In the genomic region with DNA sequence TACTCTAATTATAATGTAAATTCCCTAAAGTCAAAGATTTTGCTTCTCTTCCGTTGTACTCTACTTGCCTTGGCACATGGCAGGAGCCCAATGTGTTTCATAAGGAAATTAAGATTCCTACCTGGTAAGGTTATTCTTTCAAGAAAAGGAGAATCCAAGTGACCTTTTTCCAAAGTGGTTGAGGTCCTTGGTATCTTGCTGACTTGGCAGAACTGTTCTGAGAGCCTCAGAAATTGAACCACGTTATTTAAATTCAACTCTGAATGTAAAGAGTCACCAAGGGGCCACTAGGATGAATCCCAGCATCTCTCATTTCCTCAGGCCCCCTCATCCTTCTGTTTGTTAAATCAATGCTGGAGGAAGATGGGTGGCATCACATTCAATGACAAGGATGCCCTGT, we compare ENCODE assay signal across 33 cellular contexts.
"Had no signal": no experiment of that assay in that cellular context is flagged by ENCODE, and none has a peak within 500 bp of the region (broad histone marks: within the 10 kb centered on the region; RNA-seq: fewer than 3 reads in every experiment).

No MANE protein-coding gene starts in this region.

- ATAC-seq: activated CD4-positive, alpha-beta T cell treated with anti-CD3 and anti-CD28 coated beads for 36 hours; activated CD4-positive, CD25-positive, alpha-beta regulatory T cell treated with anti-CD3 and anti-CD28 coated beads, Interleukin-2, amount 50 U/mL, for 24 hours; activated CD8-positive, alpha-beta memory T cell treated with anti-CD3 and anti-CD28 coated beads, Interleukin-2, amount 10 ng/mL, durations not matched to agents 7 days and 5 days; activated CD8-positive, alpha-beta T cell treated with anti-CD3 and anti-CD28 coated beads, Interleukin-2, amount 10 ng/mL, durations not matched to agents 7 days and 5 days; activated naive CD8-positive, alpha-beta T cell treated with anti-CD3 and anti-CD28 coated beads, Interleukin-2, amount 50 U/mL, for 24 hours; body of pancreas; WTC11 had no signal

- H3K9me3 ChIP-seq: ascending aorta, body of pancreas, breast epithelium had no signal

- H3K4me3 ChIP-seq: ascending aorta, body of pancreas, breast epithelium had no signal

- H3K36me3 ChIP-seq: ascending aorta, brain microvascular endothelial cell, breast epithelium, WERI-Rb-1 had no signal

- DNase-seq: activated CD4-positive, alpha-beta memory T cell treated with anti-CD3 and anti-CD28 coated beads, Interleukin-2, amount 10 ng/mL, durations not matched to agents 7 days and 5 days; activated CD4-positive, alpha-beta T cell treated with anti-CD3 and anti-CD28 coated beads for 1 hour; activated CD4-positive, alpha-beta T cell treated with anti-CD3 and anti-CD28 coated beads for 36 hours; activated CD4-positive, alpha-beta T cell treated with anti-CD3 and anti-CD28 coated beads for 48 hours; activated CD4-positive, alpha-beta T cell treated with anti-CD3 and anti-CD28 coated beads, Interleukin-2, amount 10 ng/mL, durations not matched to agents 7 days and 5 days; activated CD4-positive, alpha-beta T cell treated with anti-CD3 and anti-CD28 coated beads, Interleukin-2, amount 50 U/mL, for 48 hours; activated CD4-positive, CD25-positive, alpha-beta regulatory T cell; activated CD8-positive, alpha-beta memory T cell treated with anti-CD3 and anti-CD28 coated beads for 24 hours; activated CD8-positive, alpha-beta memory T cell treated with anti-CD3 and anti-CD28 coated beads, Interleukin-2, amount 10 ng/mL, durations not matched to agents 7 days and 5 days; activated CD8-positive, alpha-beta memory T cell treated with anti-CD3 and anti-CD28 coated beads, Interleukin-2, amount 50 U/mL, for 48 hours; activated CD8-positive, alpha-beta T cell treated with anti-CD3 and anti-CD28 coated beads, Interleukin-2, amount 10 ng/mL, durations not matched to agents 7 days and 5 days; activated effector memory CD4-positive, alpha-beta T cell treated with Interleukin-2 at 50 U/mL for 16 hours; activated gamma-delta T cell; activated naive CD4-positive, alpha-beta T cell treated with anti-CD3 and anti-CD28 coated beads, Interleukin-2, amount 10 ng/mL, durations not matched to agents 7 days and 5 days; activated naive CD4-positive, alpha-beta T cell treated with Interleukin-2 at 50 U/mL for 16 hours; activated naive CD8-positive, alpha-beta T cell treated with anti-CD3 and anti-CD28 coated beads, Interleukin-2, amount 10 ng/mL, durations not matched to agents 7 days and 5 days; activated naive CD8-positive, alpha-beta T cell treated with anti-CD3 and anti-CD28 coated beads, Interleukin-2, amount 50 U/mL, for 24 hours; activated T-cell treated with anti-CD3 and anti-CD28 coated beads, Interleukin-2, amount 50 U/mL, for 24 hours; activated T-cell treated with anti-CD3 and anti-CD28 coated beads, Interleukin-2, amount 50 U/mL, for 48 hours; amygdala; anterior cingulate cortex; body of pancreas; brain microvascular endothelial cell; cerebellar nuclear complex; T-helper 1 cell; T-helper 2 cell; T-helper 9 cell; WERI-Rb-1 had no signal

- H3K27me3 ChIP-seq: ascending aorta, body of pancreas, brain microvascular endothelial cell had no signal

- FAIRE-seq: TTC549 had no signal

- H3K27ac ChIP-seq: ascending aorta, body of pancreas, brain microvascular endothelial cell, breast epithelium, WERI-Rb-1 had no signal

- H3K4me1 ChIP-seq: ascending aorta, body of pancreas, breast epithelium had no signal
